Comparison of ENCODE assay signal across 16 cellular contexts in genomic region chr4:120731561-120731960, GRCh38.
DNase-seq lines count a peak whose midpoint lies in the region; ATAC-seq and TF ChIP-seq lines count a peak whose summit lies in the region.
"Had no signal": no experiment of that assay in that cellular context is flagged by ENCODE, and none has a peak within 500 bp of the region (broad histone marks: within the 10 kb centered on the region; RNA-seq: fewer than 3 reads in every experiment).

No MANE protein-coding gene starts in this region.

- DNase-seq in GM03348 (ENCODE audit: low spot score) (peak; percentile 63), M059J (ENCODE audit: low read depth) (peak; percentile 21), foreskin fibroblast (peak; percentile 16 to 19), retinal pigment epithelial cell (ENCODE audit: low read depth) (peak; percentile 36), cerebellar nuclear complex (lab: John Stamatoyannopoulos, UW) (no peak), progenitor cell of endocrine pancreas (ENCODE audit: low spot score, unreplicated experiment) (no peak)
- DNase-seq: activated CD4-positive, alpha-beta T cell treated with anti-CD3 and anti-CD28 coated beads, Interleukin-2, amount 50 U/mL, for 4 hours; activated naive CD4-positive, alpha-beta T cell treated with Interleukin-2 at 50 U/mL for 16 hours; aorta; C1 segment of cervical spinal cord; head of caudate nucleus; natural killer cell; small intestine; stimulated activated CD4-positive, alpha-beta T cell treated with anti-CD3 and anti-CD28 coated beads, Interleukin-4, amount 100 ng/mL, for 24 hours; substantia nigra had no signal

- H3K4me3 ChIP-seq in foreskin fibroblast (ENCODE audit: low read depth in 1 of 2, low read length in 2 of 2) (no peak overlapping the region), retinal pigment epithelial cell (ENCODE audit: low read length) (no peak overlapping the region), gastroesophageal sphincter (no peak overlapping the region)

- H3K27ac Mint-ChIP-seq in progenitor cell of endocrine pancreas = no peak overlapping the region
- H3K27ac Mint-ChIP-seq: natural killer cell had no signal

- H3K9me3 Mint-ChIP-seq in progenitor cell of endocrine pancreas (ENCODE audit: low read depth) = no peaks in the 10 kb centered on the region
- H3K9me3 Mint-ChIP-seq: natural killer cell had no signal

- TF ChIP-seq EP300 in gastroesophageal sphincter (IDR thresholded peaks at IDR 0.05) = no peak

- no peak overlapping the region for H3K27ac ChIP-seq in gastroesophageal sphincter

- peaks cover 0 to 6% of the 10 kb centered on the region in 2 donors for H3K36me3 ChIP-seq in gastroesophageal sphincter

- H3K4me1 Mint-ChIP-seq in progenitor cell of endocrine pancreas (ENCODE audit: low read depth) = peaks cover 8% of the 10 kb centered on the region
- H3K4me1 Mint-ChIP-seq: natural killer cell had no signal

- no peak for TF ChIP-seq CTCF in foreskin fibroblast (IDR thresholded peaks at IDR 0.05; ENCODE audit: low read depth, low read length)
- no peak for TF ChIP-seq CTCF in retinal pigment epithelial cell (conservative IDR thresholded peaks at IDR 0.05; ENCODE audit: low read depth, low read length)
- TF ChIP-seq CTCF in gastroesophageal sphincter (IDR thresholded peaks at IDR 0.05) = no peak
- no peak for TF ChIP-seq CTCF in progenitor cell of endocrine pancreas (IDR thresholded peaks at IDR 0.05; ENCODE audit: unreplicated experiment)

- H3K27me3 ChIP-seq in gastroesophageal sphincter = no peaks in the 10 kb centered on the region

- TF ChIP-seq POLR2A in gastroesophageal sphincter (IDR thresholded peaks at IDR 0.05) = no peak

- no peak for ATAC-seq in gastroesophageal sphincter
- ATAC-seq: natural killer cell had no signal

- H3K27me3 Mint-ChIP-seq in progenitor cell of endocrine pancreas = no peaks in the 10 kb centered on the region

- H3K4me3 Mint-ChIP-seq in progenitor cell of endocrine pancreas (ENCODE audit: low read depth) = no peak overlapping the region
- H3K4me3 Mint-ChIP-seq: natural killer cell had no signal

- no peaks in the 10 kb centered on the region for H3K4me1 ChIP-seq in gastroesophageal sphincter

- no peaks in the 10 kb centered on the region for H3K36me3 Mint-ChIP-seq in progenitor cell of endocrine pancreas (ENCODE audit: insufficient read depth)
- H3K36me3 Mint-ChIP-seq: natural killer cell had no signal

- 92 to 93% methylated on average over 3 of the region's 3 CpGs for WGBS in gastroesophageal sphincter (ENCODE audit: low coverage in 1 of 2), 2 donors

- no peaks in the 10 kb centered on the region for H3K9me3 ChIP-seq in gastroesophageal sphincter

Comparison
In these comparisons a context has a peak if more than half of its experiments do, and no peak if none do; other contexts are left out.
1. DNase-seq: peak in GM03348 (single experiment), M059J (single experiment), foreskin fibroblast (2 of 2) and retinal pigment epithelial cell (single experiment); none in cerebellar nuclear complex (0 of 2) and progenitor cell of endocrine pancreas (single experiment).